ENCODE assay signal across 10 cellular contexts in the genomic region with DNA sequence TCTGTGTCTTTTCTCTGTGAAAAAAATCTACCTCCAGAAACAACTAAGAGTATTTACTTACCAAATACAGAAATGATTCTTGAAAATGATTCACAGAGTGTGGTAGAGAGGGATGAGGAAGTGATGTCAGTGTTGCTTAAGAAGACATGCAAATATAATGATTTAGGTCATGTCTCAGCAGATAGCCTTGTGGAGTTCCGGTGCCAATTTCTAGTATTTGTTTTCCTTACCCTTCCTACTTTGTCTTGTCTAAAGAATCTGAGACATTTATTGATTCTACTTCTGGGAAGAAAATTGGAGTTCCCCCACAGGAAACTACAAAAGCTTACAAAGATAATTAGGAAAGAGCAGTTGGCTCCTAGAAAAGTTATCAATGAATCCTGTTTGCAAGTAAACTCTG.
A peak's percentile ranks its signal among the peaks of the same experiment; 100 is the strongest.
DNase-seq lines count a peak whose midpoint lies in the region; ATAC-seq and TF ChIP-seq lines count a peak whose summit lies in the region.
"Had no signal": no experiment of that assay in that cellular context is flagged by ENCODE, and none has a peak within 500 bp of the region (broad histone marks: within the 10 kb centered on the region; RNA-seq: fewer than 3 reads in every experiment).

No MANE protein-coding gene starts in this region.

- no peak for TF ChIP-seq CTCF in AG04449 (IDR thresholded peaks at IDR 0.05; ENCODE audit: insufficient read depth, low read length, missing control alignments)

- DNase-seq in AG04449 (ENCODE audit: low read depth, low spot score) (peak; percentile 90), SIG-M5 (lab: John Stamatoyannopoulos, UW) (peak; percentile 64), hepatic stellate cell (ENCODE audit: low spot score) (peak; percentile 43), SHP77 (lab: John Stamatoyannopoulos, UW) (no peak), T-helper 9 cell (no peak), posterior cingulate gyrus (no peak), NCI-H2081 treated with DMSO at 0.1 percent for 48 hours (lab: John Stamatoyannopoulos, UW) (no peak)
- DNase-seq: CD8-positive, alpha-beta memory T cell; NCI-H2171 had no signal

- peak; percentile 81 for ATAC-seq in HG02938 (IDR thresholded peaks at IDR 0.05; ENCODE audit: unreplicated experiment)

- intact Hi-C loops in posterior cingulate gyrus (cut with DNase I): no loop called here

- CTCF ChIA-PET in AG04449 (lab: Yijun Ruan, JAX): no interaction called here

- no peak overlapping the region for H3K4me3 ChIP-seq in AG04449 (ENCODE audit: low read depth, low read length)

- POLR2A ChIA-PET in AG04449 (lab: Yijun Ruan, JAX): no interaction called here

Comparison
In these comparisons a context has a peak if more than half of its experiments do, and no peak if none do; other contexts are left out.
1. DNase-seq: peak in AG04449 (single experiment), SIG-M5 (single experiment) and hepatic stellate cell (single experiment); none in SHP77 (0 of 2), T-helper 9 cell (single experiment), posterior cingulate gyrus (0 of 10) and NCI-H2081 treated with DMSO at 0.1 percent for 48 hours (single experiment).